8 cellular contexts compared by ENCODE assay signal in genomic region chr19:39506944-39507714, GRCh38. TPM values are rescaled to one million over a fixed set of nuclear protein-coding genes. Genes with fewer than 3 reads are reported as not detected.
DNase-seq lines count a peak whose midpoint lies in the region; ATAC-seq, FAIRE-seq and TF ChIP-seq lines count a peak whose summit lies in the region.

No MANE protein-coding gene starts in this region.

- peaks cover 5% of the 10 kb centered on the region for H3K36me3 Mint-ChIP-seq in Calu3 (ENCODE audit: insufficient read depth, unreplicated experiment)
- H3K36me3 Mint-ChIP-seq in activated naive CD8-positive, alpha-beta T cell treated with anti-CD3 and anti-CD28 coated beads, Interleukin-2, amount 10 ng/mL, durations not matched to agents 7 days and 5 days, result no peaks in the 10 kb centered on the region

- H3K36me3 ChIP-seq in Peyer's patch (no peaks in the 10 kb centered on the region), hepatocyte (replicated peaks; ENCODE audit: insufficient read depth, low read depth) (no peaks in the 10 kb centered on the region), small intestine (ENCODE audit: control insufficient read depth in 2 of 2, insufficient read depth in 2 of 2, low read length in 2 of 2) (no peaks in the 10 kb centered on the region)

- peaks cover 0 to 9% (median 3%) of the 10 kb centered on the region in 4 donors for H3K4me1 ChIP-seq in Peyer's patch
- H3K4me1 ChIP-seq in hepatocyte (ENCODE audit: insufficient read depth), result peaks cover 6% of the 10 kb centered on the region
- H3K4me1 ChIP-seq in small intestine (ENCODE audit: control insufficient read depth in 2 of 2, insufficient read depth in 1 of 2, low read depth in 1 of 2, low read length in 1 of 2), result no peaks in the 10 kb centered on the region

- H3K4me2 ChIP-seq in hepatocyte, result peak overlapping the region; percentile 96

- H3K27me3 ChIP-seq in Peyer's patch (peaks cover 0 to 17% of the 10 kb centered on the region in 2 donors), hepatocyte (peaks cover 51% of the 10 kb centered on the region), small intestine (ENCODE audit: control insufficient read depth in 2 of 2, insufficient read depth in 2 of 2, low read length in 2 of 2) (peaks cover 14 to 26% of the 10 kb centered on the region in 2 donors)

- WGBS in hepatocyte (ENCODE audit: low lambda C conversion rate, missing lambda C conversion rate), result 3% methylated on average over 85 of the region's 96 CpGs
- WGBS in small intestine, 3 donors, result 3 to 7% (median 4%) methylated on average over 76 to 96 of the region's 96 CpGs

- H3K27me3 Mint-ChIP-seq in Calu3 (ENCODE audit: unreplicated experiment), result peaks cover 76% of the 10 kb centered on the region
- peaks cover 27% of the 10 kb centered on the region for H3K27me3 Mint-ChIP-seq in activated naive CD8-positive, alpha-beta T cell treated with anti-CD3 and anti-CD28 coated beads, Interleukin-2, amount 10 ng/mL, durations not matched to agents 7 days and 5 days

- CTCF ChIA-PET in Calu3 (lab: Charles Lee), result interaction anchor here (1.1 kb wide), 1 partner anchor 27 kb away, joined by 4 read pairs; the partner anchor contains the start of gene TIMM50

- no peak for TF ChIP-seq POLR2A in Peyer's patch (IDR thresholded peaks at IDR 0.05)

- no peaks in the 10 kb centered on the region for H3K79me2 ChIP-seq in hepatocyte

- H2AFZ ChIP-seq in hepatocyte, result peak overlapping the region; percentile 93

- ATAC-seq in HG03439 (IDR thresholded peaks at IDR 0.05; ENCODE audit: unreplicated experiment) (peak; percentile 58), HG03378 (IDR thresholded peaks at IDR 0.05; ENCODE audit: unreplicated experiment) (no peak)
- peak; percentile 71 for ATAC-seq in activated naive CD8-positive, alpha-beta T cell treated with anti-CD3 and anti-CD28 coated beads, Interleukin-2, amount 10 ng/mL, durations not matched to agents 7 days and 5 days (ENCODE audit: low read depth)

- POLR2A ChIA-PET in activated naive CD8-positive, alpha-beta T cell treated with anti-CD3 and anti-CD28 coated beads, Interleukin-2, amount 10 ng/mL, durations not matched to agents 7 days and 5 days (lab: Charles Lee), result interaction anchor here (0.6 to 1.5 kb wide), 3 partner anchors 12 to 71 kb away, joined by 3 to 8 read pairs (median 3); partner anchors contain the start of gene RPS16

- no peaks in the 10 kb centered on the region for H3K9me2 ChIP-seq in hepatocyte (replicated peaks; ENCODE audit: insufficient read depth)

- DNase-seq in Calu3 (peak; percentile 64), Peyer's patch (peak in 1 of 3 donors; percentile 53), hepatocyte (ENCODE audit: low spot score) (peak; percentile 87), small intestine (peak; percentile 39), KG1 (lab: John Stamatoyannopoulos, UW) (no peak)
- peak; percentile 73 for DNase-seq in activated naive CD8-positive, alpha-beta T cell treated with anti-CD3 and anti-CD28 coated beads, Interleukin-2, amount 10 ng/mL, durations not matched to agents 7 days and 5 days

- H4K20me1 ChIP-seq in hepatocyte (ENCODE audit: insufficient read depth, poor library complexity, severe bottlenecking), result no peaks in the 10 kb centered on the region

- no peak overlapping the region for H3K27ac Mint-ChIP-seq in Calu3 (ENCODE audit: unreplicated experiment)
- no peak overlapping the region for H3K27ac Mint-ChIP-seq in activated naive CD8-positive, alpha-beta T cell treated with anti-CD3 and anti-CD28 coated beads, Interleukin-2, amount 10 ng/mL, durations not matched to agents 7 days and 5 days

- H3K9me3 ChIP-seq in Peyer's patch (no peaks in the 10 kb centered on the region), hepatocyte (ENCODE audit: low read depth) (no peaks in the 10 kb centered on the region), small intestine (ENCODE audit: control insufficient read depth, low read depth) (no peaks in the 10 kb centered on the region)

- no TSS peak for BruUV-seq in Calu3 (replicated peaks; lab: Mats Ljungman, UMichigan)

- intact Hi-C loops in Calu3 (cut with micrococcal nuclease; ENCODE audit: unreplicated experiment), result no loop called here

- H3K4me3 ChIP-seq in Peyer's patch, result peak overlapping the region; percentile 32 to 53 (median 46)
- peak overlapping the region; percentile 20 for H3K4me3 ChIP-seq in hepatocyte
- H3K4me3 ChIP-seq in small intestine (ENCODE audit: low read depth in 1 of 2, low read length in 2 of 2), result peak overlapping the region in 1 of 2 donors; percentile 40

- FAIRE-seq in small intestine (lab: Jason Lieb, UNC), result no peak

- H3K4me1 Mint-ChIP-seq in Calu3 (ENCODE audit: low read depth, unreplicated experiment), result no peaks in the 10 kb centered on the region
- H3K4me1 Mint-ChIP-seq in activated naive CD8-positive, alpha-beta T cell treated with anti-CD3 and anti-CD28 coated beads, Interleukin-2, amount 10 ng/mL, durations not matched to agents 7 days and 5 days, result peaks cover 9% of the 10 kb centered on the region

- peak overlapping the region; percentile 72 for H3K4me3 Mint-ChIP-seq in Calu3 (ENCODE audit: low read depth, unreplicated experiment)
- peak overlapping the region; percentile 67 for H3K4me3 Mint-ChIP-seq in activated naive CD8-positive, alpha-beta T cell treated with anti-CD3 and anti-CD28 coated beads, Interleukin-2, amount 10 ng/mL, durations not matched to agents 7 days and 5 days

- H3K27ac ChIP-seq in Peyer's patch, result no peak overlapping the region
- H3K27ac ChIP-seq in hepatocyte, result no peak overlapping the region
- H3K27ac ChIP-seq in small intestine (ENCODE audit: low read depth in 1 of 2, low read length in 1 of 2), result no peak overlapping the region

- H3K9me3 Mint-ChIP-seq in Calu3 (ENCODE audit: low read depth, unreplicated experiment), result no peaks in the 10 kb centered on the region
- no peaks in the 10 kb centered on the region for H3K9me3 Mint-ChIP-seq in activated naive CD8-positive, alpha-beta T cell treated with anti-CD3 and anti-CD28 coated beads, Interleukin-2, amount 10 ng/mL, durations not matched to agents 7 days and 5 days

- no peak for TF ChIP-seq CTCF in Calu3 (IDR thresholded peaks at IDR 0.05; ENCODE audit: unreplicated experiment)
- no peak for TF ChIP-seq CTCF in Peyer's patch (IDR thresholded peaks at IDR 0.05)
- no peak for TF ChIP-seq CTCF in hepatocyte (IDR thresholded peaks at IDR 0.05; ENCODE audit: poor library complexity)

RNA-seq across cellular contexts. Expression of gene SELENOV, which starts 7.8 kb away (rescaled TPM):
- total RNA-seq in Calu3 (2022), result not detected in 2 replicates
- not detected for total RNA-seq in Peyer's patch
- not detected for total RNA-seq in activated naive CD8-positive, alpha-beta T cell treated with anti-CD3 and anti-CD28 coated beads, Interleukin-2, amount 10 ng/mL, durations not matched to agents 7 days and 5 days
- 0.50 and 2.0 TPM in 2 replicates for total RNA-seq in hepatocyte
- 0.98 and 2.2 TPM in 2 replicates for polyA plus RNA-seq in hepatocyte
- polyA plus RNA-seq in small intestine, result not detected

RNA-seq across cellular contexts. Expression of gene DLL3, which starts 8.4 kb away (rescaled TPM):
- total RNA-seq in Calu3 (2022) (0.19 and 0.42 TPM in 2 replicates), Peyer's patch (under 1 TPM in 2 of 4 donors, not detected in 2; 0.47 to 0.67 TPM), hepatocyte (0.16 and 1.6 TPM in 2 replicates)
- total RNA-seq in activated naive CD8-positive, alpha-beta T cell treated with anti-CD3 and anti-CD28 coated beads, Interleukin-2, amount 10 ng/mL, durations not matched to agents 7 days and 5 days, result under 1 TPM; 0.19 to 0.23 TPM
- polyA plus RNA-seq in hepatocyte (1.1 and 1.3 TPM in 2 replicates), small intestine (under 1 TPM in 1 of 3 donors, not detected in 2; 0.15 TPM)

RNA-seq across cellular contexts. Expression of gene EID2B, which starts 25.5 kb away (rescaled TPM):
- total RNA-seq in Calu3 (2022), result 2.4 and 3.3 TPM in 2 replicates
- 1 to 10 TPM in 2 of 4 donors, under 1 TPM in 1, not detected in 1; 0.35 to 1.7 (median 1.1) TPM for total RNA-seq in Peyer's patch
- total RNA-seq in activated naive CD8-positive, alpha-beta T cell treated with anti-CD3 and anti-CD28 coated beads, Interleukin-2, amount 10 ng/mL, durations not matched to agents 7 days and 5 days, result 1 to 10 TPM; 6.3 to 7.0 TPM
- 3.4 and 3.7 TPM in 2 replicates for total RNA-seq in hepatocyte
- 1.0 and 2.2 TPM in 2 replicates for polyA plus RNA-seq in hepatocyte
- 1 to 10 TPM in 1 of 3 donors, under 1 TPM in 1, not detected in 1; 0.81 to 2.0 TPM for polyA plus RNA-seq in small intestine

RNA-seq across cellular contexts. Expression of gene TIMM50, which starts 26.5 kb away (rescaled TPM):
- total RNA-seq in Calu3 (2022) (110 and 116 TPM in 2 replicates), Peyer's patch (10 to 100 TPM; 25.4 to 61.1 (median 33.2) TPM), hepatocyte (53.1 and 57.2 TPM in 2 replicates)
- total RNA-seq in activated naive CD8-positive, alpha-beta T cell treated with anti-CD3 and anti-CD28 coated beads, Interleukin-2, amount 10 ng/mL, durations not matched to agents 7 days and 5 days, result 10 to 100 TPM; 42.8 to 46.8 TPM
- polyA plus RNA-seq in hepatocyte (56.4 and 61.7 TPM in 2 replicates), small intestine (10 to 100 TPM; 33.8 to 62.2 (median 40.5) TPM)

RNA-seq across cellular contexts. Expression of gene EID2, which starts 32.8 kb away (rescaled TPM):
- total RNA-seq in Calu3 (2022), result 14.6 and 17.5 TPM in 2 replicates
- 10 to 100 TPM in 1 of 4 donors, 1 to 10 TPM in 3; 7.1 to 12.4 (median 8.8) TPM for total RNA-seq in Peyer's patch
- total RNA-seq in activated naive CD8-positive, alpha-beta T cell treated with anti-CD3 and anti-CD28 coated beads, Interleukin-2, amount 10 ng/mL, durations not matched to agents 7 days and 5 days, result 10 to 100 TPM; 17.5 to 20.7 TPM
- total RNA-seq in hepatocyte, result 13.6 and 18.6 TPM in 2 replicates
- polyA plus RNA-seq in hepatocyte, result 29.3 and 34.8 TPM in 2 replicates
- polyA plus RNA-seq in small intestine, result 10 to 100 TPM; 11.1 to 13.4 (median 12.7) TPM
